20 cellular contexts compared by ENCODE assay signal in genomic region chr2:206296128-206296527, GRCh38. TPM values are rescaled to one million over a fixed set of nuclear protein-coding genes. Genes with fewer than 3 reads are reported as not detected.
DNase-seq lines count a peak whose midpoint lies in the region; TF ChIP-seq lines count a peak whose summit lies in the region.
"Had no signal": no experiment of that assay in that cellular context is flagged by ENCODE, and none has a peak within 500 bp of the region (broad histone marks: within the 10 kb centered on the region; RNA-seq: fewer than 3 reads in every experiment).

No MANE protein-coding gene starts in this region.

- H3K27ac Mint-ChIP-seq in chondrocyte (ENCODE audit: unreplicated experiment): peak overlapping the region; percentile 77
- H3K27ac Mint-ChIP-seq in activated naive CD4-positive, alpha-beta T cell treated with anti-CD3 and anti-CD28 coated beads for 36 hours: no peak overlapping the region
- H3K27ac Mint-ChIP-seq: brain; CD4-positive, alpha-beta T cell; T-helper 17 cell had no signal

- no peaks in the 10 kb centered on the region for H3K27me3 Mint-ChIP-seq in chondrocyte (ENCODE audit: low read depth)
- no peaks in the 10 kb centered on the region for H3K27me3 Mint-ChIP-seq in activated naive CD4-positive, alpha-beta T cell treated with anti-CD3 and anti-CD28 coated beads for 36 hours (ENCODE audit: low read depth)
- H3K27me3 Mint-ChIP-seq: brain; CD4-positive, alpha-beta T cell; T-helper 17 cell had no signal

- intact Hi-C loops in activated naive CD4-positive, alpha-beta T cell treated with anti-CD3 and anti-CD28 coated beads for 36 hours (cut with micrococcal nuclease): loop anchor here (10.0 kb wide), 1 partner anchor 841 kb away; no protein-coding TSS in a partner anchor

- TF ChIP-seq CTCF in AG10803 (conservative IDR thresholded peaks at IDR 0.05; ENCODE audit: low read length) (no peak), chondrocyte (IDR thresholded peaks at IDR 0.05) (no peak)

- DNase-seq in AG10803 (ENCODE audit: low read depth) (peak; percentile 3), NCI-H226 (peak; percentile 9), chondrocyte (ENCODE audit: low spot score) (no peak), iris pigment epithelial cell (ENCODE audit: low read depth) (peak; percentile 86), NCI-H510A (lab: John Stamatoyannopoulos, UW) (no peak), NCI-H510A treated with DMSO at 0.1 percent for 48 hours (lab: John Stamatoyannopoulos, UW) (no peak), GDM1 (lab: John Stamatoyannopoulos, UW) (no peak)
- no peak for DNase-seq in activated naive CD4-positive, alpha-beta T cell treated with anti-CD3 and anti-CD28 coated beads for 36 hours
- DNase-seq: activated CD4-positive, CD25-positive, alpha-beta regulatory T cell treated with anti-CD3 and anti-CD28 coated beads, Interleukin-2, amount 50 U/mL, for 72 hours; activated CD8-positive, alpha-beta memory T cell treated with anti-CD3 and anti-CD28 coated beads, Interleukin-2, amount 50 U/mL, for 4 hours; activated naive CD4-positive, alpha-beta T cell treated with Interleukin-2 at 50 U/mL for 16 hours; CD4-positive, alpha-beta T cell; heart right ventricle; mucosa of descending colon; MV-4-11; NCI-H69; stimulated activated naive CD8-positive, alpha-beta T cell treated with anti-CD3 and anti-CD28 coated beads, Interleukin-15, Interleukin-2, amounts not matched to agents 100 U/mL and 50 U/mL, for 24 hours; T-helper 17 cell had no signal

- H3K4me1 Mint-ChIP-seq in chondrocyte (ENCODE audit: low read depth): peaks cover 11% of the 10 kb centered on the region
- H3K4me1 Mint-ChIP-seq in activated naive CD4-positive, alpha-beta T cell treated with anti-CD3 and anti-CD28 coated beads for 36 hours (ENCODE audit: low read depth): no peaks in the 10 kb centered on the region
- H3K4me1 Mint-ChIP-seq: brain had no signal

- no peak overlapping the region for H3K4me3 Mint-ChIP-seq in chondrocyte (ENCODE audit: unreplicated experiment)
- H3K4me3 Mint-ChIP-seq in activated naive CD4-positive, alpha-beta T cell treated with anti-CD3 and anti-CD28 coated beads for 36 hours: no peak overlapping the region
- H3K4me3 Mint-ChIP-seq: brain; CD4-positive, alpha-beta T cell; T-helper 17 cell had no signal

- H3K4me3 ChIP-seq in AG10803 (ENCODE audit: low read length): no peak overlapping the region
- H3K4me3 ChIP-seq: GM12878, heart right ventricle, mucosa of descending colon had no signal

- peaks cover 2% of the 10 kb centered on the region for H3K9me3 Mint-ChIP-seq in chondrocyte (ENCODE audit: low read depth)
- peaks cover 4% of the 10 kb centered on the region for H3K9me3 Mint-ChIP-seq in activated naive CD4-positive, alpha-beta T cell treated with anti-CD3 and anti-CD28 coated beads for 36 hours
- H3K9me3 Mint-ChIP-seq: CD4-positive, alpha-beta T cell had no signal

- CTCF ChIA-PET in activated naive CD4-positive, alpha-beta T cell treated with anti-CD3 and anti-CD28 coated beads for 36 hours (lab: Charles Lee): no interaction called here

- peaks cover 15% of the 10 kb centered on the region for H3K36me3 Mint-ChIP-seq in chondrocyte (ENCODE audit: low read depth)
- H3K36me3 Mint-ChIP-seq in activated naive CD4-positive, alpha-beta T cell treated with anti-CD3 and anti-CD28 coated beads for 36 hours (ENCODE audit: low read depth): peaks cover 20% of the 10 kb centered on the region

RNA-seq across cellular contexts. Expression of gene ZDBF2, which starts 21.7 kb away (rescaled TPM):
- total RNA-seq in chondrocyte: 24.8 to 28.9 TPM (median 26.3 TPM) in 3 replicates
- 1 to 10 TPM; 3.9 to 4.8 TPM for total RNA-seq in activated naive CD4-positive, alpha-beta T cell treated with anti-CD3 and anti-CD28 coated beads for 36 hours

Comparison
In these comparisons a context has a peak if more than half of its experiments do, and no peak if none do; other contexts are left out.
1. DNase-seq: peak in AG10803 (single experiment), NCI-H226 (single experiment) and iris pigment epithelial cell (single experiment); none in chondrocyte (single experiment), NCI-H510A (single experiment), activated naive CD4-positive, alpha-beta T cell treated with anti-CD3 and anti-CD28 coated beads for 36 hours (single experiment), NCI-H510A treated with DMSO at 0.1 percent for 48 hours (single experiment) and GDM1 (single experiment).